Comparison of ENCODE assay signal across 8 cellular contexts in genomic region chr10:30058570-30059132, GRCh38. TPM values are rescaled to one million over a fixed set of nuclear protein-coding genes. Genes with fewer than 3 reads are reported as not detected.
DNase-seq lines count a peak whose midpoint lies in the region; ATAC-seq, FAIRE-seq and TF ChIP-seq lines count a peak whose summit lies in the region.

No MANE protein-coding gene starts in this region.

- H3K27me3 ChIP-seq in HUES64 (ENCODE audit: insufficient read depth, low read length) (peaks cover 33% of the 10 kb centered on the region), H1 (replicated peaks in 1 of 4; ENCODE audit: control insufficient read depth in 3 of 4, extremely low read depth in 1 of 4, insufficient read depth in 3 of 4, low read length in 3 of 4) (peaks cover 5 to 29% (median 20%) of the 10 kb centered on the region in 4 experiments)

- no peak overlapping the region for H3K56ac ChIP-seq in H1 (replicated peaks; ENCODE audit: insufficient read length, low read depth, low read length)

- no peak overlapping the region for H2AFZ ChIP-seq in H1 (ENCODE audit: low read length)

- peak overlapping the region; percentile 14; the same call in 1 of the 2 replicates for H4K8ac ChIP-seq in H1 (ENCODE audit: extremely low read depth, insufficient read depth, low read length)

- H3K36me3 ChIP-seq in HUES64 (ENCODE audit: insufficient read depth, low read length) (no peaks in the 10 kb centered on the region), H1 (ENCODE audit: control insufficient read depth in 2 of 4, insufficient read depth in 4 of 4, low read length in 3 of 4) (0 out of 8 replicates have a peak, but pooled peaks cover 0 to 3% (median 0%) of the 10 kb centered on the region in 4 experiments)

- H3K9ac ChIP-seq in HUES64 (ENCODE audit: low read depth, low read length) (no peak overlapping the region), H1 (replicated peaks in 1 of 4; ENCODE audit: extremely low read depth in 1 of 4, low read depth in 3 of 4, low read length in 3 of 4) (no peak overlapping the region)

- H2BK120ac ChIP-seq in H1 (replicated peaks; ENCODE audit: low read depth, low read length): no peak overlapping the region

- H3K9me3 Mint-ChIP-seq in natural killer cell treated with Interleukin-12 subunit alpha and Interleukin-12 subunit beta and Interleukin-15 and Interleukin-18, amount 100 ng/mL, for 72 hours: no peaks in the 10 kb centered on the region

- no peak overlapping the region for H4K5ac ChIP-seq in H1 (ENCODE audit: insufficient read length, low read depth, low read length)

- TF ChIP-seq POLR2A in H1 (IDR thresholded peaks at IDR 0.05; ENCODE audit: control extremely low read depth in 1 of 2, low read depth in 2 of 2, low read length in 2 of 2): no peak

- no peak overlapping the region for H4K91ac ChIP-seq in H1 (replicated peaks; ENCODE audit: insufficient read length, low read length)

- DNase-seq in AG10803 (ENCODE audit: low read depth) (no peak), H1 (ENCODE audit: low read depth in 1 of 2, low spot score in 2 of 2) (peak in 1 of 2 experiments; percentile 56), NCI-H2029 treated with DMSO at 0.1 percent for 48 hours (lab: John Stamatoyannopoulos, UW) (no peak), posterior vena cava (ENCODE audit: low spot score) (no peak)
- no peak for DNase-seq in natural killer cell treated with Interleukin-12 subunit alpha and Interleukin-12 subunit beta and Interleukin-15 and Interleukin-18, amount 100 ng/mL, for 72 hours (ENCODE audit: low spot score)

- intact Hi-C loops in posterior vena cava (cut with DNase I): loop anchor here in 1 of 2 donors (5.0 kb wide), 1 partner anchor 124 kb away; no protein-coding TSS in a partner anchor

- peak overlapping the region; percentile 62 for H3K4me3 Mint-ChIP-seq in natural killer cell treated with Interleukin-12 subunit alpha and Interleukin-12 subunit beta and Interleukin-15 and Interleukin-18, amount 100 ng/mL, for 72 hours

- no peak overlapping the region for H3K4ac ChIP-seq in H1 (replicated peaks; ENCODE audit: insufficient read length, low read depth, low read length)

- peaks cover 15% of the 10 kb centered on the region for H3K23me2 ChIP-seq in H1 (ENCODE audit: low read depth, low read length)

- no peak for TF ChIP-seq RAD21 in H1 (IDR thresholded peaks at IDR 0.05 in 1 of 2, conservative IDR thresholded peaks at IDR 0.05 in 1 of 2; ENCODE audit: low read depth in 2 of 2, low read length in 2 of 2)

- H3K4me3 ChIP-seq in AG10803 (ENCODE audit: low read length) (peak overlapping the region; percentile 71), HUES64 (ENCODE audit: low read length) (peak overlapping the region; percentile 74), H1 (ENCODE audit: extremely low read depth in 1 of 4, insufficient read depth in 2 of 4, low read depth in 3 of 4, low read length in 4 of 4) (peak overlapping the region; percentile 51 to 77 (median 54))

- H3K23ac ChIP-seq in H1 (ENCODE audit: insufficient read length): no peak overlapping the region

- H3K27ac Mint-ChIP-seq in natural killer cell treated with Interleukin-12 subunit alpha and Interleukin-12 subunit beta and Interleukin-15 and Interleukin-18, amount 100 ng/mL, for 72 hours: no peak overlapping the region

- no peak overlapping the region for H3K27ac ChIP-seq in HUES64 (ENCODE audit: low read depth, low read length)
- H3K27ac ChIP-seq in H1 (ENCODE audit: low read depth, low read length): no peak overlapping the region

- no peaks in the 10 kb centered on the region for H3K79me2 ChIP-seq in H1 (ENCODE audit: control insufficient read depth in 1 of 2, insufficient read depth in 2 of 2, low read length in 2 of 2)

- H3K4me1 ChIP-seq in HUES64 (ENCODE audit: insufficient read depth, low read length): peaks cover 34% of the 10 kb centered on the region
- peaks cover 4 to 15% (median 13%) of the 10 kb centered on the region in 4 experiments; a peak in 6 of 7 replicates for H3K4me1 ChIP-seq in H1 (replicated peaks in 1 of 4; ENCODE audit: control insufficient read depth in 3 of 4, insufficient read depth in 4 of 4, low read length in 3 of 4)

- H3K36me3 Mint-ChIP-seq in natural killer cell treated with Interleukin-12 subunit alpha and Interleukin-12 subunit beta and Interleukin-15 and Interleukin-18, amount 100 ng/mL, for 72 hours: no peaks in the 10 kb centered on the region

- no peak overlapping the region for H2BK20ac ChIP-seq in H1 (ENCODE audit: low read length)

- H3K18ac ChIP-seq in H1 (ENCODE audit: extremely low read depth, low read length): no peak overlapping the region

- peaks cover 5 to 9% of the 10 kb centered on the region in 2 donors for H3K4me1 Mint-ChIP-seq in natural killer cell treated with Interleukin-12 subunit alpha and Interleukin-12 subunit beta and Interleukin-15 and Interleukin-18, amount 100 ng/mL, for 72 hours (ENCODE audit: low read depth in 2 of 2)

- no peak overlapping the region for H2BK5ac ChIP-seq in H1 (ENCODE audit: low read depth, low read length)

- peaks cover 39 to 63% of the 10 kb centered on the region in 2 donors for H3K27me3 Mint-ChIP-seq in natural killer cell treated with Interleukin-12 subunit alpha and Interleukin-12 subunit beta and Interleukin-15 and Interleukin-18, amount 100 ng/mL, for 72 hours

- H4K20me1 ChIP-seq in H1 (replicated peaks in 1 of 2; ENCODE audit: control insufficient read depth in 1 of 2, insufficient read depth in 2 of 2, low read length in 2 of 2): peaks cover 0 to 4% of the 10 kb centered on the region in 2 experiments

- no peaks in the 10 kb centered on the region for H3K79me1 ChIP-seq in H1 (ENCODE audit: low read depth, low read length)

- no peak for FAIRE-seq in H1 (lab: Jason Lieb, UNC)

- no peak overlapping the region for H2BK12ac ChIP-seq in H1 (ENCODE audit: low read depth, low read length)

- H3K14ac ChIP-seq in H1 (ENCODE audit: insufficient read length): no peak overlapping the region

- POLR2A ChIA-PET in H1 (lab: Charles Lee; ENCODE audit: partially characterized antibody): no interaction called here

- CTCF ChIA-PET in H1 (lab: Charles Lee; ENCODE audit: partially characterized antibody): interaction anchor here (0.7 to 1.0 kb wide), 4 partner anchors 9 to 56 kb away, joined by 3 to 4 read pairs (median 3); no protein-coding TSS in a partner anchor

- no peak overlapping the region for H2BK15ac ChIP-seq in H1 (ENCODE audit: low read length)

- TF ChIP-seq EP300 in H1 (IDR thresholded peaks at IDR 0.05; ENCODE audit: borderline replicate concordance in 1 of 2, low read depth in 2 of 2, low read length in 2 of 2): no peak

- peak; percentile 37 to 43 for ATAC-seq in natural killer cell treated with Interleukin-12 subunit alpha and Interleukin-12 subunit beta and Interleukin-15 and Interleukin-18, amount 100 ng/mL, for 72 hours
- no peak for ATAC-seq in GM18858 (IDR thresholded peaks at IDR 0.05; ENCODE audit: unreplicated experiment)
- ATAC-seq in HG02610 (IDR thresholded peaks at IDR 0.05; ENCODE audit: unreplicated experiment): no peak

- H2AK5ac ChIP-seq in H1 (ENCODE audit: low read depth, low read length): no peak overlapping the region

- 3% methylated on average over 48 of the region's 48 CpGs for WGBS in HUES64
- WGBS in H1 (ENCODE audit: extremely low coverage in 1 of 2, insufficient coverage in 1 of 2, insufficient read length in 1 of 2, insufficient replicate concordance in 2 of 2, low coverage in 1 of 2, low lambda C conversion rate in 2 of 2, missing lambda C conversion rate in 1 of 2), 2 experiments: 9% methylated on average over 18 of the region's 48 CpGs; no CpG with 5 or more reads in 1 of the 2 experiments

- TF ChIP-seq CTCF in AG10803 (conservative IDR thresholded peaks at IDR 0.05; ENCODE audit: low read length): no peak; the same call in 1 of the 2 replicates
- TF ChIP-seq CTCF in H1 (IDR thresholded peaks at IDR 0.05; ENCODE audit: control extremely low read depth in 1 of 3, insufficient read depth in 1 of 3, low read depth in 1 of 3, low read length in 3 of 3): no peak

- H3K9me3 ChIP-seq in HUES64 (ENCODE audit: insufficient read depth, low read depth, low read length) (no peaks in the 10 kb centered on the region), H1 (ENCODE audit: insufficient read depth in 2 of 2, low read depth in 1 of 2, low read length in 1 of 2) (no peaks in the 10 kb centered on the region)

- H3K4me2 ChIP-seq in H1 (ENCODE audit: insufficient read depth in 1 of 2, low read depth in 2 of 2, low read length in 2 of 2): peak overlapping the region; percentile 70 to 83

TF ChIP-seq in H1, 55 proteins besides CTCF, POLR2A, EP300 and RAD21:
- TF ChIP-seq SUZ12 (IDR thresholded peaks at IDR 0.05; ENCODE audit: low read length) (peak; percentile 33; the same call in 1 of the 2 replicates), KDM1A (IDR thresholded peaks at IDR 0.05; ENCODE audit: borderline replicate concordance, low read length) (0 out of 2 replicates have a peak, but pooled peaks have one; percentile 50), RNF2 (IDR thresholded peaks at IDR 0.05; ENCODE audit: borderline replicate concordance, low read depth, low read length, missing control alignments, poor library complexity, severe bottlenecking) (no peak), RFX5 (IDR thresholded peaks at IDR 0.05; ENCODE audit: borderline replicate concordance, low read depth, low read length) (no peak), ZNF274 (IDR thresholded peaks at IDR 0.05; ENCODE audit: borderline replicate concordance, extremely low read depth, low read length) (no peak)

RNA-seq across cellular contexts. Expression of gene JCAD, which starts 0.7 kb away (rescaled TPM):
- polyA plus RNA-seq in HUES64 (2013, experiment 1 of 2): 2.9 TPM
- polyA plus RNA-seq in HUES64 (2013, experiment 2 of 2): 4.2 TPM
- total RNA-seq in H1 (2021; fragmentation: NEBNext Ultra II Directional; extraction: Animal tissue kit (Norgen Biotek cat#: 25700)): 2.9 and 5.2 TPM in 2 replicates
- polyA plus RNA-seq in H1 (2011; rRNA removed): 0.56 and 0.75 TPM in 2 replicates
- polyA plus RNA-seq in H1 (2011; cell fraction: cytosol; rRNA removed): 1.0 TPM
- polyA plus RNA-seq in H1 (2011; cell fraction: nucleus; rRNA removed): 0.93 TPM
- polyA plus RNA-seq in H1 (2012, experiment 1 of 2): 1.6 to 2.3 TPM (median 1.7 TPM) in 4 replicates
- polyA plus RNA-seq in H1 (2012, experiment 2 of 2): 0.31 TPM
- polyA plus RNA-seq in H1 (2013, experiment 1 of 2): 1.1 TPM
- 1.3 TPM for polyA plus RNA-seq in H1 (2013, experiment 2 of 2)
- 2.3 and 2.6 TPM in 2 replicates for polyA minus RNA-seq in H1 (2011; rRNA and poly(A)+ RNA removed)
- polyA minus RNA-seq in H1 (2011; cell fraction: cytosol; rRNA and poly(A)+ RNA removed): 1.9 TPM
- 1.5 TPM for polyA minus RNA-seq in H1 (2011; cell fraction: nucleus; rRNA and poly(A)+ RNA removed)
- under 1 TPM; 0.08 to 0.69 TPM for total RNA-seq in natural killer cell treated with Interleukin-12 subunit alpha and Interleukin-12 subunit beta and Interleukin-15 and Interleukin-18, amount 100 ng/mL, for 72 hours
- 100 to 1,000 TPM in 1 of 2 donors, 10 to 100 TPM in 1; 94.8 to 113 TPM for total RNA-seq in posterior vena cava

Comparison
In these comparisons a context has a peak if more than half of its experiments do, and no peak if none do; other contexts are left out.
1. ATAC-seq: peak in natural killer cell treated with Interleukin-12 subunit alpha and Interleukin-12 subunit beta and Interleukin-15 and Interleukin-18, amount 100 ng/mL, for 72 hours (2 of 2); none in GM18858 (single experiment) and HG02610 (single experiment).
2. RNA of gene JCAD, which starts 0.7 kb away (total RNA-seq): 94.8 to 113 TPM in posterior vena cava; 2.9 to 5.2 TPM in H1 and 0.08 to 0.69 TPM in natural killer cell treated with Interleukin-12 subunit alpha and Interleukin-12 subunit beta and Interleukin-15 and Interleukin-18, amount 100 ng/mL, for 72 hours; every median in the first group is over 10 times any median in the second.
3. Peak in every context shown above with its lines, with median percentiles within 50 percentile points of each other: H3K4me3 ChIP-seq.